Comparison of ENCODE assay signal across 12 cellular contexts in genomic region chr17:12730931-12731521, GRCh38. TPM values are rescaled to one million over a fixed set of nuclear protein-coding genes. Genes with fewer than 3 reads are reported as not detected.
A peak's percentile ranks its signal among the peaks of the same experiment; 100 is the strongest.
DNase-seq lines count a peak whose midpoint lies in the region; ATAC-seq and TF ChIP-seq lines count a peak whose summit lies in the region.
"Had no signal": no experiment of that assay in that cellular context is flagged by ENCODE, and none has a peak within 500 bp of the region (broad histone marks: within the 10 kb centered on the region; RNA-seq: fewer than 3 reads in every experiment).

No MANE protein-coding gene starts in this region.

- no peak for ATAC-seq in GM21526 (IDR thresholded peaks at IDR 0.05; ENCODE audit: low FRiP score, unreplicated experiment)

- no peak overlapping the region for H3K27ac Mint-ChIP-seq in CD14-positive monocyte
- H3K27ac Mint-ChIP-seq: IgD-negative memory B cell had no signal

- H3K36me3 ChIP-seq in brain microvascular endothelial cell (replicated peaks) (no peaks in the 10 kb centered on the region), hepatocyte (replicated peaks; ENCODE audit: insufficient read depth, low read depth) (no peaks in the 10 kb centered on the region), rectal smooth muscle tissue (ENCODE audit: control insufficient read depth, insufficient read depth, low read length) (no peaks in the 10 kb centered on the region)

- H3K9me3 Mint-ChIP-seq in CD14-positive monocyte = peaks cover 0 to 10% (median 4%) of the 10 kb centered on the region in 7 donors

- H3K4me3 Mint-ChIP-seq in CD14-positive monocyte = no peak overlapping the region
- H3K4me3 Mint-ChIP-seq: IgD-negative memory B cell had no signal

- no peaks in the 10 kb centered on the region for H3K79me2 ChIP-seq in hepatocyte

- H3K27me3 ChIP-seq in brain microvascular endothelial cell (replicated peaks) (no peaks in the 10 kb centered on the region), hepatocyte (no peaks in the 10 kb centered on the region), rectal smooth muscle tissue (ENCODE audit: control insufficient read depth, insufficient read depth, low read length) (no peaks in the 10 kb centered on the region)

- H3K27ac ChIP-seq in brain microvascular endothelial cell (peak overlapping the region; percentile 13), hepatocyte (peak overlapping the region; percentile 93), rectal smooth muscle tissue (ENCODE audit: low read depth, low read length) (peak overlapping the region; percentile 52)

- no peaks in the 10 kb centered on the region for H3K36me3 Mint-ChIP-seq in CD14-positive monocyte

- H3K9me2 ChIP-seq in hepatocyte (replicated peaks; ENCODE audit: insufficient read depth) = no peaks in the 10 kb centered on the region

- DNase-seq in GM04504 (ENCODE audit: low read depth) (peak; percentile 23), brain microvascular endothelial cell (peak; percentile 78), hepatocyte (ENCODE audit: low spot score) (peak; percentile 87), CD14-positive monocyte (ENCODE audit: low spot score) (no peak), activated T-cell treated with anti-CD3 and anti-CD28 coated beads for 4 hours (no peak)
- no peak for DNase-seq in activated CD8-positive, alpha-beta memory T cell treated with anti-CD3 and anti-CD28 coated beads, Interleukin-2, amount 50 U/mL, for 4 hours
- DNase-seq: erythroblast, OCI-M1, posterior cingulate gyrus had no signal

- H3K4me2 ChIP-seq in hepatocyte = peak overlapping the region; percentile 47

- no peaks in the 10 kb centered on the region for H4K20me1 ChIP-seq in hepatocyte (ENCODE audit: insufficient read depth, poor library complexity, severe bottlenecking)

- H3K9ac ChIP-seq in rectal smooth muscle tissue (ENCODE audit: low read length) = no peak overlapping the region

- H3K4me1 Mint-ChIP-seq in CD14-positive monocyte = no peaks in the 10 kb centered on the region
- H3K4me1 Mint-ChIP-seq: IgD-negative memory B cell had no signal

- 12% methylated on average over 10 of the region's 10 CpGs for WGBS in hepatocyte (ENCODE audit: low lambda C conversion rate, missing lambda C conversion rate)

- in situ Hi-C loops in brain microvascular endothelial cell (cut with HindIII; ENCODE audit: low pct_ligation_motif_present, low sequenced_read_pairs) = no loop called here

- no peaks in the 10 kb centered on the region for H3K9me3 ChIP-seq in hepatocyte (ENCODE audit: low read depth)

- H2AFZ ChIP-seq in hepatocyte = no peak overlapping the region

- intact Hi-C loops in CD14-positive monocyte (cut with micrococcal nuclease) = no loop called here

- H3K4me1 ChIP-seq in hepatocyte (ENCODE audit: insufficient read depth) (peaks cover 39% of the 10 kb centered on the region), rectal smooth muscle tissue (ENCODE audit: control insufficient read depth, insufficient read depth, low read length) (peaks cover 15% of the 10 kb centered on the region)

- peaks cover 0 to 5% (median 0%) of the 10 kb centered on the region in 3 donors for H3K27me3 Mint-ChIP-seq in CD14-positive monocyte (ENCODE audit: low read depth in 3 of 3)

- no peak overlapping the region for H3K4me3 ChIP-seq in brain microvascular endothelial cell (ENCODE audit: low read depth, low read length)
- no peak overlapping the region for H3K4me3 ChIP-seq in hepatocyte
- H3K4me3 ChIP-seq in rectal smooth muscle tissue (ENCODE audit: low read length) = no peak overlapping the region

- TF ChIP-seq CTCF in brain microvascular endothelial cell (IDR thresholded peaks at IDR 0.05; ENCODE audit: low read depth, low read length, missing control alignments) = no peak
- TF ChIP-seq CTCF in hepatocyte (IDR thresholded peaks at IDR 0.05; ENCODE audit: poor library complexity) = no peak
- TF ChIP-seq CTCF in CD14-positive monocyte (IDR thresholded peaks at IDR 0.05) = no peak

RNA-seq across cellular contexts. Expression of gene ARHGAP44, which starts 58.3 kb away (rescaled TPM):
- total RNA-seq in hepatocyte = 3.9 and 4.6 TPM in 2 replicates
- 4.2 and 5.4 TPM in 2 replicates for polyA plus RNA-seq in hepatocyte
- polyA plus RNA-seq in CD14-positive monocyte = not detected

Comparison
In these comparisons a context has a peak if more than half of its experiments do, and no peak if none do; other contexts are left out.
1. DNase-seq: peak in GM04504 (single experiment), brain microvascular endothelial cell (single experiment) and hepatocyte (single experiment); none in CD14-positive monocyte (single experiment), activated CD8-positive, alpha-beta memory T cell treated with anti-CD3 and anti-CD28 coated beads, Interleukin-2, amount 50 U/mL, for 4 hours (single experiment) and activated T-cell treated with anti-CD3 and anti-CD28 coated beads for 4 hours (single experiment).
2. H3K27ac ChIP-seq: peak in every context shown above with its lines; median percentile 93 in hepatocyte; 52 in rectal smooth muscle tissue; 13 in brain microvascular endothelial cell.